In the genomic region with DNA sequence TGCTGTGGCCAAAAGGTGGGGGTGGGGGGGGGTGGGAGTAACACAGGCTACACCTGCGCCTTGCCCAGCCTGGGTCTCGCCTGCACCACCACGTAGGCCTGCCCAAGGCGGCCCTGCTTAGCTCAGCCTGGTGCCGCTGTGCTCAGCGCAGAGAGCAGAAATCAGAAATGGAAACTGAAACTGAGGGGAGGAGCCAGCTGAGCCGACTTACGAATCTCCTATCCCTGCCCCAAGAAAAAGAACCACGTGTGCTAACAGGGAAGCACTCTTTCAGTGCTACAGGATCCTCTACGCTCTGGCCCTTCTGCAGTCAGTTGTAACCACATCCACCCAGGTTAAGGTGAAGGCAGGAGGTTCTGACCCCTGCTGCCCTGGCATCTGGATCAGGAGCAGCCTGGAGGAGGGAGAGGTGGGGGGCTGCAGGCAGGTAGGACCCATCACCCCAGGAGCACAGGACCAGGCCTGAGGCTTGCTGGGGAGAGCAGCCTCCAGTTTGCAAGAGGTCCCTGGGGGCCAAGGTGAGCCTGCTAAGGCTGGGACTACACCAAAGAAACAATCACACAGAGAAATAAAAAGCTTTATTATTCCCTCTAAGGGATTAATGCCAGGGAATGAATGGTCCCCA, we compare ENCODE assay signal across 3 cellular contexts.
TF ChIP-seq lines count a peak whose summit lies in the region.

A gene (minus strand): TSS at position 163 of the 625 bp plus-strand sequence. CDS start 822 bp downstream, outside the sequence.

TF ChIP-seq in GM23338, 12 proteins besides CTCF, POLR2A, EP300 and RAD21 (continued from another document):
- TF ChIP-seq, protein P1, sequence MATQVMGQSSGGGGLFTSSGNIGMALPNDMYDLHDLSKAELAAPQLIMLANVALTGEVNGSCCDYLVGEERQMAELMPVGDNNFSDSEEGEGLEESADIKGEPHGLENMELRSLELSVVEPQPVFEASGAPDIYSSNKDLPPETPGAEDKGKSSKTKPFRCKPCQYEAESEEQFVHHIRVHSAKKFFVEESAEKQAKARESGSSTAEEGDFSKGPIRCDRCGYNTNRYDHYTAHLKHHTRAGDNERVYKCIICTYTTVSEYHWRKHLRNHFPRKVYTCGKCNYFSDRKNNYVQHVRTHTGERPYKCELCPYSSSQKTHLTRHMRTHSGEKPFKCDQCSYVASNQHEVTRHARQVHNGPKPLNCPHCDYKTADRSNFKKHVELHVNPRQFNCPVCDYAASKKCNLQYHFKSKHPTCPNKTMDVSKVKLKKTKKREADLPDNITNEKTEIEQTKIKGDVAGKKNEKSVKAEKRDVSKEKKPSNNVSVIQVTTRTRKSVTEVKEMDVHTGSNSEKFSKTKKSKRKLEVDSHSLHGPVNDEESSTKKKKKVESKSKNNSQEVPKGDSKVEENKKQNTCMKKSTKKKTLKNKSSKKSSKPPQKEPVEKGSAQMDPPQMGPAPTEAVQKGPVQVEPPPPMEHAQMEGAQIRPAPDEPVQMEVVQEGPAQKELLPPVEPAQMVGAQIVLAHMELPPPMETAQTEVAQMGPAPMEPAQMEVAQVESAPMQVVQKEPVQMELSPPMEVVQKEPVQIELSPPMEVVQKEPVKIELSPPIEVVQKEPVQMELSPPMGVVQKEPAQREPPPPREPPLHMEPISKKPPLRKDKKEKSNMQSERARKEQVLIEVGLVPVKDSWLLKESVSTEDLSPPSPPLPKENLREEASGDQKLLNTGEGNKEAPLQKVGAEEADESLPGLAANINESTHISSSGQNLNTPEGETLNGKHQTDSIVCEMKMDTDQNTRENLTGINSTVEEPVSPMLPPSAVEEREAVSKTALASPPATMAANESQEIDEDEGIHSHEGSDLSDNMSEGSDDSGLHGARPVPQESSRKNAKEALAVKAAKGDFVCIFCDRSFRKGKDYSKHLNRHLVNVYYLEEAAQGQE (IDR thresholded peaks at IDR 0.05; ENCODE audit: unreplicated experiment), result no peak
- TF ChIP-seq NANOG (IDR thresholded peaks at IDR 0.05; ENCODE audit: borderline replicate concordance) (no peak), JUNB (IDR thresholded peaks at IDR 0.05; ENCODE audit: unreplicated experiment) (no peak), POLR2AphosphoS5 (IDR thresholded peaks at IDR 0.05; ENCODE audit: low read depth) (no peak)
TF ChIP-seq in GM23338: peak in this region for 0.

TF ChIP-seq in WTC11, 78 proteins besides CTCF, POLR2A, EP300 and RAD21:
- TF ChIP-seq, protein P2, sequence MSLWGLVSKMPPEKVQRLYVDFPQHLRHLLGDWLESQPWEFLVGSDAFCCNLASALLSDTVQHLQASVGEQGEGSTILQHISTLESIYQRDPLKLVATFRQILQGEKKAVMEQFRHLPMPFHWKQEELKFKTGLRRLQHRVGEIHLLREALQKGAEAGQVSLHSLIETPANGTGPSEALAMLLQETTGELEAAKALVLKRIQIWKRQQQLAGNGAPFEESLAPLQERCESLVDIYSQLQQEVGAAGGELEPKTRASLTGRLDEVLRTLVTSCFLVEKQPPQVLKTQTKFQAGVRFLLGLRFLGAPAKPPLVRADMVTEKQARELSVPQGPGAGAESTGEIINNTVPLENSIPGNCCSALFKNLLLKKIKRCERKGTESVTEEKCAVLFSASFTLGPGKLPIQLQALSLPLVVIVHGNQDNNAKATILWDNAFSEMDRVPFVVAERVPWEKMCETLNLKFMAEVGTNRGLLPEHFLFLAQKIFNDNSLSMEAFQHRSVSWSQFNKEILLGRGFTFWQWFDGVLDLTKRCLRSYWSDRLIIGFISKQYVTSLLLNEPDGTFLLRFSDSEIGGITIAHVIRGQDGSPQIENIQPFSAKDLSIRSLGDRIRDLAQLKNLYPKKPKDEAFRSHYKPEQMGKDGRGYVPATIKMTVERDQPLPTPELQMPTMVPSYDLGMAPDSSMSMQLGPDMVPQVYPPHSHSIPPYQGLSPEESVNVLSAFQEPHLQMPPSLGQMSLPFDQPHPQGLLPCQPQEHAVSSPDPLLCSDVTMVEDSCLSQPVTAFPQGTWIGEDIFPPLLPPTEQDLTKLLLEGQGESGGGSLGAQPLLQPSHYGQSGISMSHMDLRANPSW (CRISPR knock-in tag; conservative IDR thresholded peaks at IDR 0.05; ENCODE audit: low read depth), result no peak
- TF ChIP-seq SP1 (CRISPR knock-in tag; conservative IDR thresholded peaks at IDR 0.05) (no peak), TEAD1 (CRISPR knock-in tag; IDR thresholded peaks at IDR 0.05) (no peak)
- TF ChIP-seq, protein P3, sequence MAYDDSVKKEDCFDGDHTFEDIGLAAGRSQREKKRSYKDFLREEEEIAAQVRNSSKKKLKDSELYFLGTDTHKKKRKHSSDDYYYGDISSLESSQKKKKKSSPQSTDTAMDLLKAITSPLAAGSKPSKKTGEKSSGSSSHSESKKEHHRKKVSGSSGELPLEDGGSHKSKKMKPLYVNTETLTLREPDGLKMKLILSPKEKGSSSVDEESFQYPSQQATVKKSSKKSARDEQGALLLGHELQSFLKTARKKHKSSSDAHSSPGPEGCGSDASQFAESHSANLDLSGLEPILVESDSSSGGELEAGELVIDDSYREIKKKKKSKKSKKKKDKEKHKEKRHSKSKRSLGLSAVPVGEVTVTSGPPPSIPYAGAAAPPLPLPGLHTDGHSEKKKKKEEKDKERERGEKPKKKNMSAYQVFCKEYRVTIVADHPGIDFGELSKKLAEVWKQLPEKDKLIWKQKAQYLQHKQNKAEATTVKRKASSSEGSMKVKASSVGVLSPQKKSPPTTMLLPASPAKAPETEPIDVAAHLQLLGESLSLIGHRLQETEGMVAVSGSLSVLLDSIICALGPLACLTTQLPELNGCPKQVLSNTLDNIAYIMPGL (CRISPR knock-in tag; IDR thresholded peaks at IDR 0.05), result no peak
- TF ChIP-seq, protein P4, sequence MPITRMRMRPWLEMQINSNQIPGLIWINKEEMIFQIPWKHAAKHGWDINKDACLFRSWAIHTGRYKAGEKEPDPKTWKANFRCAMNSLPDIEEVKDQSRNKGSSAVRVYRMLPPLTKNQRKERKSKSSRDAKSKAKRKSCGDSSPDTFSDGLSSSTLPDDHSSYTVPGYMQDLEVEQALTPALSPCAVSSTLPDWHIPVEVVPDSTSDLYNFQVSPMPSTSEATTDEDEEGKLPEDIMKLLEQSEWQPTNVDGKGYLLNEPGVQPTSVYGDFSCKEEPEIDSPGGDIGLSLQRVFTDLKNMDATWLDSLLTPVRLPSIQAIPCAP (CRISPR knock-in tag; IDR thresholded peaks at IDR 0.05), result no peak
- TF ChIP-seq, protein P5, sequence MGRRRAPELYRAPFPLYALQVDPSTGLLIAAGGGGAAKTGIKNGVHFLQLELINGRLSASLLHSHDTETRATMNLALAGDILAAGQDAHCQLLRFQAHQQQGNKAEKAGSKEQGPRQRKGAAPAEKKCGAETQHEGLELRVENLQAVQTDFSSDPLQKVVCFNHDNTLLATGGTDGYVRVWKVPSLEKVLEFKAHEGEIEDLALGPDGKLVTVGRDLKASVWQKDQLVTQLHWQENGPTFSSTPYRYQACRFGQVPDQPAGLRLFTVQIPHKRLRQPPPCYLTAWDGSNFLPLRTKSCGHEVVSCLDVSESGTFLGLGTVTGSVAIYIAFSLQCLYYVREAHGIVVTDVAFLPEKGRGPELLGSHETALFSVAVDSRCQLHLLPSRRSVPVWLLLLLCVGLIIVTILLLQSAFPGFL (CRISPR knock-in tag; IDR thresholded peaks at IDR 0.05; ENCODE audit: borderline replicate concordance), result no peak

TF ChIP-seq in liver, 16 proteins besides CTCF, POLR2A, EP300 and RAD21 (continued from another document):
- TF ChIP-seq, protein P6, sequence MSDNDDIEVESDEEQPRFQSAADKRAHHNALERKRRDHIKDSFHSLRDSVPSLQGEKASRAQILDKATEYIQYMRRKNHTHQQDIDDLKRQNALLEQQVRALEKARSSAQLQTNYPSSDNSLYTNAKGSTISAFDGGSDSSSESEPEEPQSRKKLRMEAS (IDR thresholded peaks at IDR 0.05), result peak; percentile 39
- TF ChIP-seq HNF4G (IDR thresholded peaks at IDR 0.05), result no peak
- no peak for TF ChIP-seq GABPA (IDR thresholded peaks at IDR 0.05 in 1 of 2, conservative IDR thresholded peaks at IDR 0.05 in 1 of 2)
- TF ChIP-seq SP1 (IDR thresholded peaks at IDR 0.05), result peak; percentile 57
- TF ChIP-seq, protein P7, sequence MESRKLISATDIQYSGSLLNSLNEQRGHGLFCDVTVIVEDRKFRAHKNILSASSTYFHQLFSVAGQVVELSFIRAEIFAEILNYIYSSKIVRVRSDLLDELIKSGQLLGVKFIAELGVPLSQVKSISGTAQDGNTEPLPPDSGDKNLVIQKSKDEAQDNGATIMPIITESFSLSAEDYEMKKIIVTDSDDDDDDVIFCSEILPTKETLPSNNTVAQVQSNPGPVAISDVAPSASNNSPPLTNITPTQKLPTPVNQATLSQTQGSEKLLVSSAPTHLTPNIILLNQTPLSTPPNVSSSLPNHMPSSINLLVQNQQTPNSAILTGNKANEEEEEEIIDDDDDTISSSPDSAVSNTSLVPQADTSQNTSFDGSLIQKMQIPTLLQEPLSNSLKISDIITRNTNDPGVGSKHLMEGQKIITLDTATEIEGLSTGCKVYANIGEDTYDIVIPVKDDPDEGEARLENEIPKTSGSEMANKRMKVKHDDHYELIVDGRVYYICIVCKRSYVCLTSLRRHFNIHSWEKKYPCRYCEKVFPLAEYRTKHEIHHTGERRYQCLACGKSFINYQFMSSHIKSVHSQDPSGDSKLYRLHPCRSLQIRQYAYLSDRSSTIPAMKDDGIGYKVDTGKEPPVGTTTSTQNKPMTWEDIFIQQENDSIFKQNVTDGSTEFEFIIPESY (IDR thresholded peaks at IDR 0.05), result no peak
- TF ChIP-seq TAF1 (conservative IDR thresholded peaks at IDR 0.05), result peak; percentile 39
- peak; percentile 17 to 19 for TF ChIP-seq HNF4A (conservative IDR thresholded peaks at IDR 0.05)
- TF ChIP-seq FOXA2 (IDR thresholded peaks at IDR 0.05), result no peak
TF ChIP-seq in liver: peak in this region for 7.
